21 cellular contexts compared by ENCODE assay signal in genomic region chr17:28124962-28125361, GRCh38.
"Had no signal": no experiment of that assay in that cellular context is flagged by ENCODE, and none has a peak within 500 bp of the region (broad histone marks: within the 10 kb centered on the region; RNA-seq: fewer than 3 reads in every experiment).

No MANE protein-coding gene starts in this region.

- H3K27ac ChIP-seq: breast epithelium, epithelial cell of prostate, heart left ventricle, psoas muscle, sigmoid colon had no signal

- H3K36me3 ChIP-seq: breast epithelium had no signal

- H3K27me3 ChIP-seq: breast epithelium, heart left ventricle, sigmoid colon had no signal

- H3K27me3 Mint-ChIP-seq: effector memory CD8-positive, alpha-beta T cell; memory B cell; stimulated activated naive CD8-positive, alpha-beta T cell treated with anti-CD3 and anti-CD28 coated beads, Interleukin-15, amount 100 ng/mL, for 72 hours; type B pancreatic cell had no signal

- H3K9me3 ChIP-seq: breast epithelium, heart left ventricle, psoas muscle, sigmoid colon had no signal

- H3K27ac Mint-ChIP-seq: activated T-helper 1 cell treated with anti-CD3 and anti-CD28 coated beads, Interleukin-12 subunit alpha, Interleukin-12 subunit beta, Interleukin-2, Interleukin-4 antibody, amounts not matched to agents 30 ng/mL and 10 ng/mL and 1 ng/mL, durations not matched to agents 14 hours and 24 hours and 36 hours; effector memory CD8-positive, alpha-beta T cell; memory B cell; nephron progenitor cell; stimulated activated naive CD8-positive, alpha-beta T cell treated with anti-CD3 and anti-CD28 coated beads, Interleukin-15, amount 100 ng/mL, for 72 hours; type B pancreatic cell had no signal

- ATAC-seq: activated CD4-positive, CD25-positive, alpha-beta regulatory T cell treated with anti-CD3 and anti-CD28 coated beads, Interleukin-2, amount 50 U/mL, for 24 hours; effector memory CD8-positive, alpha-beta T cell; heart left ventricle; left ventricle myocardium superior; psoas muscle; stimulated activated naive CD8-positive, alpha-beta T cell treated with anti-CD3 and anti-CD28 coated beads, Interleukin-15, amount 100 ng/mL, for 72 hours had no signal

- DNase-seq: activated CD4-positive, alpha-beta T cell treated with anti-CD3 and anti-CD28 coated beads, Interleukin-2, amount 50 U/mL, for 1 hour; activated CD8-positive, alpha-beta memory T cell treated with anti-CD3 and anti-CD28 coated beads for 24 hours; activated naive CD4-positive, alpha-beta T cell; anterior cingulate cortex; dermis blood vessel endothelial cell; effector memory CD8-positive, alpha-beta T cell; heart left ventricle; left ventricle myocardium superior; nephron progenitor cell; psoas muscle; sigmoid colon; stimulated activated CD4-positive, alpha-beta T cell treated with anti-CD3 and anti-CD28 coated beads, Interleukin-1b, Interleukin-23, amount 100 ng/mL, for 48 hours; stimulated activated naive CD8-positive, alpha-beta T cell treated with anti-CD3 and anti-CD28 coated beads, Interleukin-15, amount 100 ng/mL, for 72 hours; T-helper 1 cell; T1000 had no signal

- H3K4me3 Mint-ChIP-seq: activated T-helper 1 cell treated with anti-CD3 and anti-CD28 coated beads, Interleukin-12 subunit alpha, Interleukin-12 subunit beta, Interleukin-2, Interleukin-4 antibody, amounts not matched to agents 30 ng/mL and 10 ng/mL and 1 ng/mL, durations not matched to agents 14 hours and 24 hours and 36 hours; effector memory CD8-positive, alpha-beta T cell; memory B cell; nephron progenitor cell; stimulated activated naive CD8-positive, alpha-beta T cell treated with anti-CD3 and anti-CD28 coated beads, Interleukin-15, amount 100 ng/mL, for 72 hours; type B pancreatic cell had no signal

- H3K9me3 Mint-ChIP-seq: activated T-helper 1 cell treated with anti-CD3 and anti-CD28 coated beads, Interleukin-12 subunit alpha, Interleukin-12 subunit beta, Interleukin-2, Interleukin-4 antibody, amounts not matched to agents 30 ng/mL and 10 ng/mL and 1 ng/mL, durations not matched to agents 14 hours and 24 hours and 36 hours; effector memory CD8-positive, alpha-beta T cell; memory B cell; nephron progenitor cell; stimulated activated naive CD8-positive, alpha-beta T cell treated with anti-CD3 and anti-CD28 coated beads, Interleukin-15, amount 100 ng/mL, for 72 hours; type B pancreatic cell had no signal

- H3K4me1 ChIP-seq: breast epithelium, psoas muscle had no signal

- H3K4me1 Mint-ChIP-seq: memory B cell; nephron progenitor cell; stimulated activated naive CD8-positive, alpha-beta T cell treated with anti-CD3 and anti-CD28 coated beads, Interleukin-15, amount 100 ng/mL, for 72 hours had no signal

- H3K4me3 ChIP-seq: breast epithelium, heart left ventricle, psoas muscle, sigmoid colon had no signal
